Comparison of ENCODE assay signal across 2 cellular contexts in the genomic region with DNA sequence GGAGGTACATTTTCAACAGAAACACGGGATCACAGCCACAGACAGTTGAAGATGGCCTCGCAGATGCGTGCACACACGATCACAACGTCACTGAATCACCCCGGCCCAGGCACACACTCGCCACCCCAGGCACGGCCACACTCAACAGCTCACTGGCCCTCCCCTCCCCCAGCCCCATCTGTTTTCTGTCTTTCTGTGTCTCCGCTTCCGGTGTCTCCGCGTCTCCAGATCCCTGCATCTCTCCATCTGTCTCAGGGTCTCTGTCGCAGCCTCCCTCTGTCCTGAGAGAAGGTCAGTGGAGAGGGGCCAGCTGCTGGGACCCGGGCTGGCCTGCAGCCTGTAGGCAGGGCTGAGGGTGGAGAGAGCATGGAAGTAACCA.
A peak's percentile ranks its signal among the peaks of the same experiment; 100 is the strongest.
TF ChIP-seq lines count a peak whose summit lies in the region.

No MANE protein-coding gene starts in this region.

TF ChIP-seq in SK-N-SH, 30 proteins besides CTCF, POLR2A, EP300 and RAD21 (continued from another document):
- TF ChIP-seq, protein P1, sequence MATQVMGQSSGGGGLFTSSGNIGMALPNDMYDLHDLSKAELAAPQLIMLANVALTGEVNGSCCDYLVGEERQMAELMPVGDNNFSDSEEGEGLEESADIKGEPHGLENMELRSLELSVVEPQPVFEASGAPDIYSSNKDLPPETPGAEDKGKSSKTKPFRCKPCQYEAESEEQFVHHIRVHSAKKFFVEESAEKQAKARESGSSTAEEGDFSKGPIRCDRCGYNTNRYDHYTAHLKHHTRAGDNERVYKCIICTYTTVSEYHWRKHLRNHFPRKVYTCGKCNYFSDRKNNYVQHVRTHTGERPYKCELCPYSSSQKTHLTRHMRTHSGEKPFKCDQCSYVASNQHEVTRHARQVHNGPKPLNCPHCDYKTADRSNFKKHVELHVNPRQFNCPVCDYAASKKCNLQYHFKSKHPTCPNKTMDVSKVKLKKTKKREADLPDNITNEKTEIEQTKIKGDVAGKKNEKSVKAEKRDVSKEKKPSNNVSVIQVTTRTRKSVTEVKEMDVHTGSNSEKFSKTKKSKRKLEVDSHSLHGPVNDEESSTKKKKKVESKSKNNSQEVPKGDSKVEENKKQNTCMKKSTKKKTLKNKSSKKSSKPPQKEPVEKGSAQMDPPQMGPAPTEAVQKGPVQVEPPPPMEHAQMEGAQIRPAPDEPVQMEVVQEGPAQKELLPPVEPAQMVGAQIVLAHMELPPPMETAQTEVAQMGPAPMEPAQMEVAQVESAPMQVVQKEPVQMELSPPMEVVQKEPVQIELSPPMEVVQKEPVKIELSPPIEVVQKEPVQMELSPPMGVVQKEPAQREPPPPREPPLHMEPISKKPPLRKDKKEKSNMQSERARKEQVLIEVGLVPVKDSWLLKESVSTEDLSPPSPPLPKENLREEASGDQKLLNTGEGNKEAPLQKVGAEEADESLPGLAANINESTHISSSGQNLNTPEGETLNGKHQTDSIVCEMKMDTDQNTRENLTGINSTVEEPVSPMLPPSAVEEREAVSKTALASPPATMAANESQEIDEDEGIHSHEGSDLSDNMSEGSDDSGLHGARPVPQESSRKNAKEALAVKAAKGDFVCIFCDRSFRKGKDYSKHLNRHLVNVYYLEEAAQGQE (IDR thresholded peaks at IDR 0.05; ENCODE audit: low read depth, low read length) = 0 out of 2 replicates have a peak, but pooled peaks have one; percentile 7
- TF ChIP-seq CHD2 (IDR thresholded peaks at IDR 0.05; ENCODE audit: low read length, partially characterized antibody) = peak; percentile 92

TF ChIP-seq in neural cell, 6 proteins besides CTCF, POLR2A, EP300 and RAD21 (continued from another document):
- TF ChIP-seq, protein P1 (IDR thresholded peaks at IDR 0.05; ENCODE audit: borderline replicate concordance) = no peak
